Comparison of ENCODE assay signal across 16 cellular contexts in genomic region chr16:87426423-87427215, GRCh38. TPM values are rescaled to one million over a fixed set of nuclear protein-coding genes. Genes with fewer than 3 reads are reported as not detected.
DNase-seq lines count a peak whose midpoint lies in the region; ATAC-seq and TF ChIP-seq lines count a peak whose summit lies in the region.
"Had no signal": no experiment of that assay in that cellular context is flagged by ENCODE, and none has a peak within 500 bp of the region (broad histone marks: within the 10 kb centered on the region; RNA-seq: fewer than 3 reads in every experiment).

No MANE protein-coding gene starts in this region.

- H3K27me3 ChIP-seq in H7 (ENCODE audit: control insufficient read depth, insufficient read depth, low read length) (no peaks in the 10 kb centered on the region), endodermal cell (ENCODE audit: control insufficient read depth, insufficient read depth, low read length, poor library complexity, severe bottlenecking) (no peaks in the 10 kb centered on the region), neuronal stem cell (ENCODE audit: control insufficient read depth in 3 of 3, insufficient read depth in 3 of 3, low read depth in 1 of 3, low read length in 3 of 3) (no peaks in the 10 kb centered on the region), foreskin keratinocyte (no peaks in the 10 kb centered on the region)
- H3K27me3 ChIP-seq: BLaER1 treated with 17β-estradiol and CSF1 and Interleukin-3, amounts not matched to agents 10 nM and 100 nM had no signal

- H3K4me1 ChIP-seq in endodermal cell (ENCODE audit: control insufficient read depth, insufficient read depth, low read length) (no peaks in the 10 kb centered on the region), neuronal stem cell (ENCODE audit: control insufficient read depth in 2 of 2, insufficient read depth in 1 of 2, low read depth in 1 of 2, low read length in 2 of 2) (peaks cover 0 to 20% of the 10 kb centered on the region in 2 donors), foreskin keratinocyte (peaks cover 2% of the 10 kb centered on the region)

- H2BK15ac ChIP-seq in neuronal stem cell (ENCODE audit: low read length): no peak overlapping the region

- H3K4me1 Mint-ChIP-seq in endodermal cell: peaks cover 4% of the 10 kb centered on the region

- no peak overlapping the region for H2BK120ac ChIP-seq in neuronal stem cell (ENCODE audit: low read depth, low read length)

- no peak for ATAC-seq in foreskin keratinocyte
- ATAC-seq in HG02623 (IDR thresholded peaks at IDR 0.05; ENCODE audit: unreplicated experiment): no peak
- ATAC-seq: CD8-positive, alpha-beta T cell; Panc1 had no signal

- no peak for TF ChIP-seq CTCF in endodermal cell (conservative IDR thresholded peaks at IDR 0.05)
- TF ChIP-seq CTCF in foreskin keratinocyte (conservative IDR thresholded peaks at IDR 0.05): no peak

- H4K8ac ChIP-seq in neuronal stem cell (ENCODE audit: low read depth, low read length): no peak overlapping the region

- peaks cover 5% of the 10 kb centered on the region for H3K79me1 ChIP-seq in neuronal stem cell (ENCODE audit: low read depth, low read length)

- no peak overlapping the region for H3K4ac ChIP-seq in neuronal stem cell (ENCODE audit: low read length)

- no peak overlapping the region for H2BK12ac ChIP-seq in neuronal stem cell (ENCODE audit: low read length)

- H3K4me3 ChIP-seq in H7 (ENCODE audit: insufficient read depth, low read depth, low read length): no peak overlapping the region
- H3K4me3 ChIP-seq in endodermal cell (ENCODE audit: low read length): no peak overlapping the region
- H3K4me3 ChIP-seq in neuronal stem cell (ENCODE audit: low read length in 2 of 2): no peak overlapping the region
- H3K4me3 ChIP-seq: BLaER1 treated with 17β-estradiol and CSF1 and Interleukin-3, amounts not matched to agents 10 nM and 100 nM had no signal

- 86 to 87% methylated on average over 18 of the region's 18 CpGs for WGBS in endodermal cell (ENCODE audit: insufficient coverage in 1 of 2, insufficient read length in 1 of 2), 2 experiments
- no CpG with 5 or more reads among the region's 18 CpGs for WGBS in neuronal stem cell (ENCODE audit: extremely low coverage in 2 of 2, insufficient read length in 2 of 2, insufficient replicate concordance in 1 of 2), 2 donors

- H3K4me3 Mint-ChIP-seq in endodermal cell: no peak overlapping the region
- H3K4me3 Mint-ChIP-seq: CD8-positive, alpha-beta T cell had no signal

- H3K18ac ChIP-seq in neuronal stem cell (ENCODE audit: low read length): no peak overlapping the region

- H2BK5ac ChIP-seq in neuronal stem cell (ENCODE audit: low read length): no peak overlapping the region

- H3K14ac ChIP-seq in neuronal stem cell (ENCODE audit: low read length): no peak overlapping the region

- H3K36me3 Mint-ChIP-seq in endodermal cell (ENCODE audit: low read depth): peaks cover 48% of the 10 kb centered on the region

- no peak overlapping the region for H2AK5ac ChIP-seq in neuronal stem cell (ENCODE audit: low read depth, low read length)

- H3K9me3 ChIP-seq in endodermal cell (ENCODE audit: control insufficient read depth, low read length) (no peaks in the 10 kb centered on the region), neuronal stem cell (replicated peaks in 1 of 2; ENCODE audit: control insufficient read depth in 2 of 2, insufficient read depth in 1 of 2, low read depth in 1 of 2, low read length in 2 of 2) (no peaks in the 10 kb centered on the region)
- H3K9me3 ChIP-seq: BLaER1 treated with 17β-estradiol and CSF1 and Interleukin-3, amounts not matched to agents 10 nM and 100 nM; SK-N-SH had no signal

- H3K36me3 ChIP-seq in H7 (replicated peaks; ENCODE audit: control insufficient read depth, insufficient read depth, low read length) (peaks cover 8% of the 10 kb centered on the region), endodermal cell (ENCODE audit: control insufficient read depth, insufficient read depth, low read length) (peaks cover 41% of the 10 kb centered on the region), neuronal stem cell (replicated peaks in 1 of 2; ENCODE audit: control insufficient read depth in 2 of 2, insufficient read depth in 2 of 2, low read length in 2 of 2) (peaks cover 18 to 64% of the 10 kb centered on the region in 2 donors)

- H3K27me3 Mint-ChIP-seq in endodermal cell (ENCODE audit: insufficient read depth): no peaks in the 10 kb centered on the region

- DNase-seq in D341Med (ENCODE audit: low spot score) (peak; percentile 10), H7 (peak; percentile 75), endodermal cell (no peak), neuronal stem cell (ENCODE audit: low spot score) (no peak), foreskin keratinocyte (no peak), amniotic stem cell (lab: John Stamatoyannopoulos, UW) (no peak), midbrain (lab: John Stamatoyannopoulos, UW) (no peak)
- DNase-seq: CD8-positive, alpha-beta T cell; MM.1S; NCI-H1092 treated with DMSO at 0.1 percent for 48 hours; NCI-H2081 treated with DMSO at 0.1 percent for 48 hours; SHP77; SK-N-SH had no signal

- no peak overlapping the region for H3K23ac ChIP-seq in neuronal stem cell (ENCODE audit: low read depth, low read length, poor library complexity)

- H2AFZ ChIP-seq in neuronal stem cell (ENCODE audit: low read length): no peak overlapping the region

- H4K91ac ChIP-seq in neuronal stem cell (ENCODE audit: low read depth, low read length, poor library complexity): no peak overlapping the region

- H3K9ac ChIP-seq in endodermal cell (ENCODE audit: extremely low read depth, low read length, poor library complexity, severe bottlenecking) (no peak overlapping the region), neuronal stem cell (ENCODE audit: low read depth, low read length, poor library complexity) (peak overlapping the region; percentile 47)
- H3K9ac ChIP-seq: BLaER1 treated with 17β-estradiol and CSF1 and Interleukin-3, amounts not matched to agents 10 nM and 100 nM; SK-N-SH had no signal

- H3K4me2 ChIP-seq in neuronal stem cell (ENCODE audit: insufficient read depth, low read length, poor library complexity, severe bottlenecking): no peak overlapping the region
- H3K4me2 ChIP-seq: BLaER1 treated with 17β-estradiol and CSF1 and Interleukin-3, amounts not matched to agents 10 nM and 100 nM; SK-N-SH had no signal

- H3K27ac ChIP-seq in endodermal cell (ENCODE audit: low read depth, low read length) (no peak overlapping the region), neuronal stem cell (replicated peaks; ENCODE audit: low read length) (no peak overlapping the region), foreskin keratinocyte (no peak overlapping the region)
- H3K27ac ChIP-seq: BLaER1 treated with 17β-estradiol and CSF1 and Interleukin-3, amounts not matched to agents 10 nM and 100 nM had no signal

- H3K9me3 Mint-ChIP-seq in endodermal cell: no peaks in the 10 kb centered on the region
- H3K9me3 Mint-ChIP-seq: CD8-positive, alpha-beta T cell had no signal

- H3K27ac Mint-ChIP-seq in endodermal cell: peak overlapping the region; percentile 8
- H3K27ac Mint-ChIP-seq: CD8-positive, alpha-beta T cell had no signal

RNA-seq across cellular contexts. Expression of gene MAP1LC3B, which starts 34.5 kb away (rescaled TPM):
- 15.8 and 20.1 TPM in 2 replicates for total RNA-seq in H7 (2014; rRNA removed; shearing (Covaris generic))
- total RNA-seq in endodermal cell (10 to 100 TPM; 56.4 to 62.4 TPM), foreskin keratinocyte (38.5 and 44.2 TPM in 2 replicates)
- polyA plus RNA-seq in endodermal cell (2013, experiment 1 of 2): 67.5 TPM
- polyA plus RNA-seq in endodermal cell (2013, experiment 2 of 2): 73.4 TPM
- 41.5 TPM for polyA plus RNA-seq in neuronal stem cell (2013, experiment 1 of 2)
- 41.0 TPM for polyA plus RNA-seq in neuronal stem cell (2013, experiment 2 of 2)
- 47.0 and 51.8 TPM in 2 replicates for polyA plus RNA-seq in foreskin keratinocyte

RNA-seq across cellular contexts. Expression of gene FBXO31, which starts 43.0 kb away (rescaled TPM):
- total RNA-seq in H7 (2014; rRNA removed; shearing (Covaris generic)): 24.4 and 27.6 TPM in 2 replicates
- total RNA-seq in endodermal cell: 10 to 100 TPM; 18.6 to 22.1 TPM
- polyA plus RNA-seq in endodermal cell (2013, experiment 1 of 2): 13.4 TPM
- 9.5 TPM for polyA plus RNA-seq in endodermal cell (2013, experiment 2 of 2)
- polyA plus RNA-seq in neuronal stem cell (2013, experiment 1 of 2): 9.0 TPM
- 8.4 TPM for polyA plus RNA-seq in neuronal stem cell (2013, experiment 2 of 2)
- 17.5 and 18.1 TPM in 2 replicates for total RNA-seq in foreskin keratinocyte
- 10.2 and 12.8 TPM in 2 replicates for polyA plus RNA-seq in foreskin keratinocyte

Comparison
In these comparisons a context has a peak if more than half of its experiments do, and no peak if none do; other contexts are left out.
1. DNase-seq: peak in D341Med (single experiment) and H7 (single experiment); none in endodermal cell (single experiment), neuronal stem cell (single experiment), foreskin keratinocyte (0 of 2), amniotic stem cell (single experiment) and midbrain (single experiment).